Comparison of ENCODE assay signal across 1 cellular context in the genomic region with DNA sequence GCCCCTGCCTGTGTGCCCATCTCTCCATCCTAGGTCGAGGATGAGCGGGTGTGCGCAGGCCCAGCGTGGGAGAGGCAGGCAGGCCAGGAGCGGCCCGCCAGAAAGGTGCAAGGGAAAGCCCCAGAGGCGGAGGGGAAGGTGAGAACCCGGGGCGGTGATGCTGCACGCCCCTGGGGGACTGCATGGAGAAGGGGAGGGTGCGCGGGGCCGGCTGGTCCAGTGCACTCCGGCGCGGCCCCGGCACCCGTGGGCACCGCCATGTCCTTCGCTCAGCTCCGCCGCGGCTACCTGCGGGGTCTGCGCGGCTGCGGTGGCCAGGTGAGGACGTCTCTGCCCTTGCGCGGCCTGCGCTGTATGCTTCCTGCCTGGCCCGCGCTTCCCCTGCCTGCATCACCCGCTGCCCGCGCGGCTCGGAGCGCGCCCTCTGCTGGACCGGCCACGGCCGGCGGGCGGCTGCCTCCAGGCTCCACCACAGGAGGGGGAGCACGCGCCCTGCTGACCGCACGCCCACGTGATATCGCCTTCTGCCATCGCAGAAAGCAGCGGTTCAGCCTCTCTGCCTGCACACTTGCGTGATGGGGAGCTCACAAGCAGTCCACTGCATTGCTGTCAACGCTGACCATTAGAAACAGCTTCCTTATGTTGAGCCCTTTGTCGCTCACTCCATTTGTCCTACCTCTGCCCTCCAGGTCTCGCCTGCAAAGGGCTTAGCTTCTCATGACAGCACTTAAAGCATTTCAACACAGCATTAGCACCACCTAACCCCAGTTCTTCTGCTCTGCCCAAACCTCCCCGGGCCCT.
TF ChIP-seq lines count a peak whose summit lies in the region.

No MANE protein-coding gene starts in this region.

TF ChIP-seq in K562, 482 proteins besides CTCF, POLR2A, EP300 and RAD21 (continued from another document and continues in another):
- TF ChIP-seq ZNF280B (CRISPR knock-in tag; IDR thresholded peaks at IDR 0.05) (no peak), ZNF592 (IDR thresholded peaks at IDR 0.05) (no peak; the same call in 1 of the 2 replicates), ELF4 (CRISPR knock-in tag; IDR thresholded peaks at IDR 0.05) (no peak), PCBP1 (IDR thresholded peaks at IDR 0.05; ENCODE audit: low read depth, low read length, poor library complexity, severe bottlenecking) (no peak), MAFF (IDR thresholded peaks at IDR 0.05; ENCODE audit: low read length) (no peak), EZH2 (IDR thresholded peaks at IDR 0.05; ENCODE audit: borderline replicate concordance, low read depth, low read length) (no peak), LEF1 (IDR thresholded peaks at IDR 0.05) (no peak), CC2D1A (IDR thresholded peaks at IDR 0.05) (no peak), PPARD (CRISPR knock-in tag; IDR thresholded peaks at IDR 0.05) (no peak), BRF1 (IDR thresholded peaks at IDR 0.05; ENCODE audit: borderline replicate concordance, extremely low read depth, insufficient read length) (no peak), RNF2 (IDR thresholded peaks at IDR 0.05) (peak; percentile 90), HDAC8 (tag; IDR thresholded peaks at IDR 0.05) (no peak), MTA3 (IDR thresholded peaks at IDR 0.05; ENCODE audit: borderline replicate concordance) (peak; percentile 83; the same call in 1 of the 2 replicates), ZNF79 (CRISPR knock-in tag; IDR thresholded peaks at IDR 0.05; ENCODE audit: low read depth) (no peak), EP400 (IDR thresholded peaks at IDR 0.05) (no peak; the same call in 1 of the 2 replicates), RBM25 (IDR thresholded peaks at IDR 0.05; ENCODE audit: low read depth, low read length, severe bottlenecking) (peak; percentile 74), ZNF408 (CRISPR knock-in tag; IDR thresholded peaks at IDR 0.05; ENCODE audit: low read depth) (no peak), RBM15 (IDR thresholded peaks at IDR 0.05; ENCODE audit: insufficient read depth, low read length) (no peak), DPF2 (IDR thresholded peaks at IDR 0.05) (0 out of 2 replicates have a peak, but pooled peaks have one; percentile 23), TAL1 (IDR thresholded peaks at IDR 0.05) (no peak), KLF16 (IDR thresholded peaks at IDR 0.05) (peak; percentile 59), MCM2 (IDR thresholded peaks at IDR 0.05; ENCODE audit: low read depth) (no peak), HMG20A (CRISPR knock-in tag; conservative IDR thresholded peaks at IDR 0.05) (no peak), POLR3G (IDR thresholded peaks at IDR 0.05; ENCODE audit: extremely low read depth, insufficient read length, insufficient replicate concordance) (no peak), HNRNPL (IDR thresholded peaks at IDR 0.05; ENCODE audit: low read depth, low read length) (peak; percentile 69), TGIF2 (CRISPR knock-in tag; IDR thresholded peaks at IDR 0.05) (no peak), SNRNP70 (optimal IDR thresholded peaks at IDR 0.05; ENCODE audit: low read depth, low read length) (no peak), ZNF431 (CRISPR knock-in tag; IDR thresholded peaks at IDR 0.05) (no peak), YY1 (IDR thresholded peaks at IDR 0.05; ENCODE audit: borderline replicate concordance in 1 of 3, control insufficient read depth in 1 of 3, extremely low read depth in 1 of 3, insufficient read depth in 3 of 3, insufficient read length in 1 of 3, insufficient replicate concordance in 2 of 3, low read depth in 1 of 3, low read length in 2 of 3) (peak in 2 of 3 experiments; percentile 60 to 62), CXXC5 (CRISPR knock-in tag; IDR thresholded peaks at IDR 0.05) (peak; percentile 85), ZNF583 (CRISPR knock-in tag; IDR thresholded peaks at IDR 0.05) (no peak), ZNF140 (CRISPR knock-in tag; IDR thresholded peaks at IDR 0.05) (no peak), ZNF324 (CRISPR knock-in tag; IDR thresholded peaks at IDR 0.05) (no peak)
- TF ChIP-seq, protein P1, sequence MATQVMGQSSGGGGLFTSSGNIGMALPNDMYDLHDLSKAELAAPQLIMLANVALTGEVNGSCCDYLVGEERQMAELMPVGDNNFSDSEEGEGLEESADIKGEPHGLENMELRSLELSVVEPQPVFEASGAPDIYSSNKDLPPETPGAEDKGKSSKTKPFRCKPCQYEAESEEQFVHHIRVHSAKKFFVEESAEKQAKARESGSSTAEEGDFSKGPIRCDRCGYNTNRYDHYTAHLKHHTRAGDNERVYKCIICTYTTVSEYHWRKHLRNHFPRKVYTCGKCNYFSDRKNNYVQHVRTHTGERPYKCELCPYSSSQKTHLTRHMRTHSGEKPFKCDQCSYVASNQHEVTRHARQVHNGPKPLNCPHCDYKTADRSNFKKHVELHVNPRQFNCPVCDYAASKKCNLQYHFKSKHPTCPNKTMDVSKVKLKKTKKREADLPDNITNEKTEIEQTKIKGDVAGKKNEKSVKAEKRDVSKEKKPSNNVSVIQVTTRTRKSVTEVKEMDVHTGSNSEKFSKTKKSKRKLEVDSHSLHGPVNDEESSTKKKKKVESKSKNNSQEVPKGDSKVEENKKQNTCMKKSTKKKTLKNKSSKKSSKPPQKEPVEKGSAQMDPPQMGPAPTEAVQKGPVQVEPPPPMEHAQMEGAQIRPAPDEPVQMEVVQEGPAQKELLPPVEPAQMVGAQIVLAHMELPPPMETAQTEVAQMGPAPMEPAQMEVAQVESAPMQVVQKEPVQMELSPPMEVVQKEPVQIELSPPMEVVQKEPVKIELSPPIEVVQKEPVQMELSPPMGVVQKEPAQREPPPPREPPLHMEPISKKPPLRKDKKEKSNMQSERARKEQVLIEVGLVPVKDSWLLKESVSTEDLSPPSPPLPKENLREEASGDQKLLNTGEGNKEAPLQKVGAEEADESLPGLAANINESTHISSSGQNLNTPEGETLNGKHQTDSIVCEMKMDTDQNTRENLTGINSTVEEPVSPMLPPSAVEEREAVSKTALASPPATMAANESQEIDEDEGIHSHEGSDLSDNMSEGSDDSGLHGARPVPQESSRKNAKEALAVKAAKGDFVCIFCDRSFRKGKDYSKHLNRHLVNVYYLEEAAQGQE (CRISPR knock-in tag; IDR thresholded peaks at IDR 0.05; ENCODE audit: low read depth) = no peak
- TF ChIP-seq, protein P2, sequence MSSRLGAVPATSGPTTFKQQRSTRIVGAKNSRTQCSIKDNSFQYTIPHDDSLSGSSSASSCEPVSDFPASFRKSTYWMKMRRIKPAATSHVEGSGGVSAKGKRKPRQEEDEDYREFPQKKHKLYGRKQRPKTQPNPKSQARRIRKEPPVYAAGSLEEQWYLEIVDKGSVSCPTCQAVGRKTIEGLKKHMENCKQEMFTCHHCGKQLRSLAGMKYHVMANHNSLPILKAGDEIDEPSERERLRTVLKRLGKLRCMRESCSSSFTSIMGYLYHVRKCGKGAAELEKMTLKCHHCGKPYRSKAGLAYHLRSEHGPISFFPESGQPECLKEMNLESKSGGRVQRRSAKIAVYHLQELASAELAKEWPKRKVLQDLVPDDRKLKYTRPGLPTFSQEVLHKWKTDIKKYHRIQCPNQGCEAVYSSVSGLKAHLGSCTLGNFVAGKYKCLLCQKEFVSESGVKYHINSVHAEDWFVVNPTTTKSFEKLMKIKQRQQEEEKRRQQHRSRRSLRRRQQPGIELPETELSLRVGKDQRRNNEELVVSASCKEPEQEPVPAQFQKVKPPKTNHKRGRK (tag; IDR thresholded peaks at IDR 0.05) = no peak
- TF ChIP-seq, protein P3, sequence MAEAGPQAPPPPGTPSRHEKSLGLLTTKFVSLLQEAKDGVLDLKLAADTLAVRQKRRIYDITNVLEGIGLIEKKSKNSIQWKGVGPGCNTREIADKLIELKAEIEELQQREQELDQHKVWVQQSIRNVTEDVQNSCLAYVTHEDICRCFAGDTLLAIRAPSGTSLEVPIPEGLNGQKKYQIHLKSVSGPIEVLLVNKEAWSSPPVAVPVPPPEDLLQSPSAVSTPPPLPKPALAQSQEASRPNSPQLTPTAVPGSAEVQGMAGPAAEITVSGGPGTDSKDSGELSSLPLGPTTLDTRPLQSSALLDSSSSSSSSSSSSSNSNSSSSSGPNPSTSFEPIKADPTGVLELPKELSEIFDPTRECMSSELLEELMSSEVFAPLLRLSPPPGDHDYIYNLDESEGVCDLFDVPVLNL (CRISPR knock-in tag; IDR thresholded peaks at IDR 0.05; ENCODE audit: low read depth) = no peak
- TF ChIP-seq, protein P4, sequence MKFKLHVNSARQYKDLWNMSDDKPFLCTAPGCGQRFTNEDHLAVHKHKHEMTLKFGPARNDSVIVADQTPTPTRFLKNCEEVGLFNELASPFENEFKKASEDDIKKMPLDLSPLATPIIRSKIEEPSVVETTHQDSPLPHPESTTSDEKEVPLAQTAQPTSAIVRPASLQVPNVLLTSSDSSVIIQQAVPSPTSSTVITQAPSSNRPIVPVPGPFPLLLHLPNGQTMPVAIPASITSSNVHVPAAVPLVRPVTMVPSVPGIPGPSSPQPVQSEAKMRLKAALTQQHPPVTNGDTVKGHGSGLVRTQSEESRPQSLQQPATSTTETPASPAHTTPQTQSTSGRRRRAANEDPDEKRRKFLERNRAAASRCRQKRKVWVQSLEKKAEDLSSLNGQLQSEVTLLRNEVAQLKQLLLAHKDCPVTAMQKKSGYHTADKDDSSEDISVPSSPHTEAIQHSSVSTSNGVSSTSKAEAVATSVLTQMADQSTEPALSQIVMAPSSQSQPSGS (CRISPR knock-in tag; IDR thresholded peaks at IDR 0.05) = no peak
